ENCODE assay signal across 19 cellular contexts in the genomic region with DNA sequence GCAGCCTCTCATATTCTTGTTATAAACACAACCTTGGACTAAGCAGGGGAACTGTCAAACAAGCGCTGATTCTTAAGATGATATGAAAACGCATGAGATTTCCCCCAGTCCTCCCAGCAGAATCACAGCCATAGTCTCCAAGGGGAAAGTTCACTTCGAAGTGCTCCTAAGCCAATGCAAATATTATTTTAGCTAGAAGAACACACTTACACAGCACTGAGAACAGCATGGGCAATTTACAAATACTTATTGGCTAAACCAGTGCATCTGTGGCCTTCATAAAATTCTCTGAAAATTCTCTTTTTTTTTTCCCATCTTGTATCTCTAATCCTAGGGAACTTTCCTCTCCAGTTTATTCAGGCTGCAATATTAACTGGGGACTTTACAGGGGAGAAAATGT.
DNase-seq lines count a peak whose midpoint lies in the region; ATAC-seq and TF ChIP-seq lines count a peak whose summit lies in the region.
"Had no signal": no experiment of that assay in that cellular context is flagged by ENCODE, and none has a peak within 500 bp of the region (broad histone marks: within the 10 kb centered on the region; RNA-seq: fewer than 3 reads in every experiment).

No MANE protein-coding gene starts in this region.

- H3K4me2 ChIP-seq in neural progenitor cell = peak overlapping the region; percentile 75

- H3K36me3 ChIP-seq in A673 (ENCODE audit: insufficient read depth, low read length, poor library complexity, severe bottlenecking) (no peaks in the 10 kb centered on the region), neural progenitor cell (no peaks in the 10 kb centered on the region), tibial artery (no peaks in the 10 kb centered on the region)

- H3K27me3 ChIP-seq in A673 (replicated peaks; ENCODE audit: insufficient read depth, low read depth, low read length, poor library complexity) (no peaks in the 10 kb centered on the region), neural progenitor cell (no peaks in the 10 kb centered on the region), tibial artery (no peaks in the 10 kb centered on the region)

- no peaks in the 10 kb centered on the region for H3K36me3 Mint-ChIP-seq in glutamatergic neuron (ENCODE audit: unreplicated experiment)
- H3K36me3 Mint-ChIP-seq in neural progenitor cell = peaks cover 2% of the 10 kb centered on the region

- POLR2A ChIA-PET in A673 (lab: Charles Lee; ENCODE audit: low non-redundant PET) = no interaction called here

- H3F3A ChIP-seq in neural progenitor cell (ENCODE audit: low read depth) = no peaks in the 10 kb centered on the region

- CTCF ChIA-PET in A673 (lab: Charles Lee) = no interaction called here

- H3K9me3 Mint-ChIP-seq in glutamatergic neuron (ENCODE audit: unreplicated experiment) = no peaks in the 10 kb centered on the region
- peaks cover 2% of the 10 kb centered on the region for H3K9me3 Mint-ChIP-seq in neural progenitor cell
- H3K9me3 Mint-ChIP-seq: CD4-positive, alpha-beta T cell; H9 had no signal

- H3K4me1 Mint-ChIP-seq in glutamatergic neuron (ENCODE audit: low read depth, unreplicated experiment) = peaks cover 20% of the 10 kb centered on the region
- H3K4me1 Mint-ChIP-seq in neural progenitor cell = peaks cover 40% of the 10 kb centered on the region
- H3K4me1 Mint-ChIP-seq: B cell had no signal

- H3K9me3 ChIP-seq in A673 (ENCODE audit: low read depth, low read length, poor library complexity, severe bottlenecking) (no peaks in the 10 kb centered on the region), neural progenitor cell (ENCODE audit: low read depth) (no peaks in the 10 kb centered on the region), tibial artery (no peaks in the 10 kb centered on the region)

- intact Hi-C loops in A673 (cut with micrococcal nuclease; ENCODE audit: unreplicated experiment) (no loop called here), tibial artery (cut with DNase I; ENCODE audit: low total_unique reads) (no loop called here)

- BruUV-seq in A673 (replicated peaks; lab: Mats Ljungman, UMichigan) = no TSS peak

- TF ChIP-seq CTCF in A673 (conservative IDR thresholded peaks at IDR 0.05; ENCODE audit: low read depth, low read length) (no peak), glutamatergic neuron (IDR thresholded peaks at IDR 0.05; ENCODE audit: partially characterized antibody, unreplicated experiment) (no peak), neural progenitor cell (IDR thresholded peaks at IDR 0.05) (no peak), tibial artery (IDR thresholded peaks at IDR 0.05) (no peak)

- ATAC-seq in HG03135 (IDR thresholded peaks at IDR 0.05; ENCODE audit: unreplicated experiment) = no peak
- ATAC-seq: GM12878 had no signal

- H3K9ac ChIP-seq in neural progenitor cell = no peak overlapping the region

- no peak overlapping the region for H2AFZ ChIP-seq in neural progenitor cell (replicated peaks)

- H3K27me3 Mint-ChIP-seq in glutamatergic neuron (ENCODE audit: unreplicated experiment) (no peaks in the 10 kb centered on the region), neural progenitor cell (ENCODE audit: insufficient read depth, low read depth) (peaks cover 8% of the 10 kb centered on the region)
- H3K27me3 Mint-ChIP-seq: B cell; CD4-positive, alpha-beta T cell had no signal

- peak in 2 of 3 experiments; percentile 33 to 67 for DNase-seq in NCI-H1417 (lab: John Stamatoyannopoulos, UW)
- DNase-seq in NCI-H1417 treated with DMSO at 0.1 percent for 48 hours (lab: John Stamatoyannopoulos, UW) = no peak
- no peak for DNase-seq in A673 (ENCODE audit: low spot score)
- DNase-seq in glutamatergic neuron = no peak
- DNase-seq in neural progenitor cell (ENCODE audit: low spot score) = no peak
- no peak for DNase-seq in tibial artery
- no peak for DNase-seq in Kasumi-1 (lab: John Stamatoyannopoulos, UW)
- DNase-seq: 8988T; ACHN; C1 segment of cervical spinal cord; Calu3; CD4-positive, alpha-beta T cell; DMS 273 treated with DMSO at 0.1 percent for 48 hours; DMS79; GOT3; H9 had no signal

- H3K4me1 ChIP-seq in A673 (ENCODE audit: insufficient read depth, low read length, poor library complexity, severe bottlenecking) (peaks cover 43% of the 10 kb centered on the region), neural progenitor cell (peaks cover 34% of the 10 kb centered on the region), tibial artery (peaks cover 0 to 39% (median 2%) of the 10 kb centered on the region in 4 donors)

- no peaks in the 10 kb centered on the region for H4K20me1 ChIP-seq in neural progenitor cell (ENCODE audit: low read depth)

- H3K27ac ChIP-seq in A673 (ENCODE audit: low read depth, low read length, poor library complexity, severe bottlenecking) = peak overlapping the region; percentile 32
- H3K27ac ChIP-seq in neural progenitor cell = no peak overlapping the region
- H3K27ac ChIP-seq in tibial artery = peak overlapping the region in 1 of 2 donors; percentile 41

- peak overlapping the region; percentile 21 for H3K27ac Mint-ChIP-seq in glutamatergic neuron (ENCODE audit: unreplicated experiment)
- H3K27ac Mint-ChIP-seq in neural progenitor cell = peak overlapping the region; percentile 84
- H3K27ac Mint-ChIP-seq: B cell; CD4-positive, alpha-beta T cell; H9 had no signal

- no peaks in the 10 kb centered on the region for H3K79me2 ChIP-seq in neural progenitor cell (ENCODE audit: low read depth)

- H3K4me3 ChIP-seq in A673 (ENCODE audit: low read depth, low read length, poor library complexity, severe bottlenecking) (no peak overlapping the region), neural progenitor cell (no peak overlapping the region), tibial artery (no peak overlapping the region)
- H3K4me3 ChIP-seq: GM12878 had no signal

- H3K4me3 Mint-ChIP-seq in glutamatergic neuron (ENCODE audit: unreplicated experiment) (no peak overlapping the region), neural progenitor cell (no peak overlapping the region)
- H3K4me3 Mint-ChIP-seq: B cell; CD4-positive, alpha-beta T cell; H9 had no signal

Comparison
In these comparisons a context has a peak if more than half of its experiments do, and no peak if none do; other contexts are left out.
1. DNase-seq: peak in NCI-H1417 (2 of 3); none in NCI-H1417 treated with DMSO at 0.1 percent for 48 hours (single experiment), A673 (single experiment), glutamatergic neuron (single experiment), neural progenitor cell (single experiment), tibial artery (0 of 2) and Kasumi-1 (0 of 2).